In the genomic region with DNA sequence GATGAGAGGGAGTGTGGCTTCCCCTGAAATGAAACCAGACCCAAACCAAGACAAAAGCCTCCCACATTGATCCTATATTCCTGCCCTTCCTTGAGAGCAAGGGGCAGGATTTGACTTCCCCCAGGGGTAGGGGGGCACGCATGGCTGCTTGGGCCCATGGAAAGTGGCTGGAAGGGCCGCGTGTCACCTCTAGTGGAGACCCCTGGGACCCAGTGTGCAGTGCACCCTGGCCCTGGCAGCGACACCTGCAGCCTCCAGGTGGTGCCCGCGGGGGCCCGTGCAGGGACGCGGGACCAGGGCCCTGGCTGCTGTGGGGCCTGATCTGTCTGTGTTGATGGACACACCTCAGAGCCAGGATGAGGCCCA, we compare ENCODE assay signal across 8 cellular contexts.
DNase-seq lines count a peak whose midpoint lies in the region; ATAC-seq and TF ChIP-seq lines count a peak whose summit lies in the region.

No MANE protein-coding gene starts in this region.

- H3K36me3 ChIP-seq in neutrophil: no peaks in the 10 kb centered on the region

- TF ChIP-seq CTCF in HL-60 (IDR thresholded peaks at IDR 0.05; ENCODE audit: insufficient read depth, low read length) (peak; percentile 30), neutrophil (IDR thresholded peaks at IDR 0.05) (peak; percentile 17)

- peak overlapping the region; percentile 35 for H3K4me3 ChIP-seq in HL-60 (replicated peaks; ENCODE audit: insufficient read depth, low read length)
- H3K4me3 ChIP-seq in neutrophil (ENCODE audit: low read depth in 1 of 2, low read length in 1 of 2): peak overlapping the region; percentile 38 to 48

- peak; percentile 57 for DNase-seq in DMS79 treated with DMSO at 0.1 percent for 48 hours (lab: John Stamatoyannopoulos, UW)
- DNase-seq in HL-60 (ENCODE audit: low read depth in 1 of 2, low spot score in 1 of 2): no peak
- DNase-seq in caudate nucleus (lab: John Stamatoyannopoulos, UW): no peak
- no peak for DNase-seq in amniotic stem cell (lab: John Stamatoyannopoulos, UW)
- DNase-seq in NCI-H1417 treated with DMSO at 0.1 percent for 48 hours (lab: John Stamatoyannopoulos, UW): no peak

- H3K9me3 ChIP-seq in neutrophil: no peaks in the 10 kb centered on the region

- ATAC-seq in GM21390 (IDR thresholded peaks at IDR 0.05; ENCODE audit: unreplicated experiment): peak; percentile 36
- no peak for ATAC-seq in activated CD4-positive, CD25-positive, alpha-beta regulatory T cell treated with anti-CD3 and anti-CD28 coated beads, Interleukin-2, amount 50 U/mL, for 24 hours

- H3K27ac ChIP-seq in HL-60 (replicated peaks): peak overlapping the region; percentile 89
- peak overlapping the region; percentile 85 for H3K27ac ChIP-seq in caudate nucleus (ENCODE audit: low read depth, low read length)
- H3K27ac ChIP-seq in neutrophil: peak overlapping the region; percentile 90

- no peaks in the 10 kb centered on the region for H3K27me3 ChIP-seq in HL-60 (ENCODE audit: insufficient read depth, poor library complexity, severe bottlenecking)
- H3K27me3 ChIP-seq in neutrophil: no peaks in the 10 kb centered on the region

- H3K4me1 ChIP-seq in neutrophil (ENCODE audit: control insufficient read depth in 1 of 2, insufficient read depth in 1 of 2, low read depth in 1 of 2, low read length in 1 of 2): peaks cover 30 to 31% of the 10 kb centered on the region in 2 experiments
